8 cellular contexts compared by ENCODE assay signal in the genomic region with DNA sequence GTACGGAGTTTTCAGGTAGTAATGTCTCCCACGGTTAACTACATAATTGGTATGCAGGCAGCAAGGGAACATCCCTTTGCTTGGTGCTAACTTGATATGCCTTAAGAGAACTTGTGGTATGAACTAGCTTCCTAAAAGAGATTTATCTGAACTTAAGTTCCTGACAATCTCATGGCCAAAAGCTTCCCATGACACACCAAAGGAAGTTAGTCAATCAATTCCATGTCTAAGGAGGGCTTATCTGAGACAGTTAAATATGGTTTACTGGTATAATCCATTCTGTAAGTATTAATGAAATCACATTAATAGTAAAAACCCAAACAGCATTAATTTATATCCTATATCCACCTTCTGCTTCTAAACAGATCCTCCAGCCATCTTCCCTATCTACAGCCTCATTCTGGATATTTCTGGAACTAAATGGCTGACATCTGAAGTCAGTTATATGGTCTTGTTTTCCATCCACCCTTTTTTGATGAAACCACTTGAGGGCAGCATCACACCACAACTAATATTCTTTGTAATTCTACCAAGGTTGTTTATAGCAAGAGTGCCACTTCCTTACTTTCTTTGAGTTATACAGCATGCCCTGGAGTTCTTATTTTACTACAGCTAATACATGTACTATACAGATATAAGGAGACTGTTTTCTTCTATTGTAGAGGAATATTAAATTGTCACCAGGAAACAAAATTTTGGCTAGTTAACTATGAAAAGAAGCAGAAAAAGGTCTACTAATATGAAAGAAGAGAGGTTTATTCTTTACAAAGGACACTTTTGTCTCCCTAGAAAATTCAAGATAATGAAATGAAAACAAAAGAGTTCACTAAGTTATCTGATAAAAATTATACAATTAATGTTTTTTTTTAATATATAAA. TPM values are rescaled to one million over a fixed set of nuclear protein-coding genes. Genes with fewer than 3 reads are reported as not detected.
DNase-seq lines count a peak whose midpoint lies in the region; ATAC-seq, FAIRE-seq and TF ChIP-seq lines count a peak whose summit lies in the region.

No MANE protein-coding gene starts in this region.

- no peaks in the 10 kb centered on the region for H3K27me3 ChIP-seq in breast epithelium

- TF ChIP-seq POLR2A in breast epithelium (IDR thresholded peaks at IDR 0.05), result no peak

- TF ChIP-seq CTCF in breast epithelium (IDR thresholded peaks at IDR 0.05), result peak in 2 of 3 donors; percentile 66 to 77

- peak; percentile 100 for FAIRE-seq in islet of Langerhans (lab: Jason Lieb, UNC)

- H3K27ac ChIP-seq in breast epithelium, result no peak overlapping the region

- no peak overlapping the region for H3K4me3 ChIP-seq in breast epithelium

- intact Hi-C loops in breast epithelium (cut with DNase I; ENCODE audit: low total_unique reads), result loop anchor here (5.0 kb wide), 1 partner anchor 617 kb away; no protein-coding TSS in a partner anchor

- H3K4me1 ChIP-seq in breast epithelium, result no peaks in the 10 kb centered on the region

- H3K9me3 ChIP-seq in breast epithelium, result no peaks in the 10 kb centered on the region

- no peaks in the 10 kb centered on the region for H3K36me3 ChIP-seq in breast epithelium

- ATAC-seq in GM21529 (IDR thresholded peaks at IDR 0.05; ENCODE audit: unreplicated experiment) (peak; percentile 75), GM19328 (IDR thresholded peaks at IDR 0.05; ENCODE audit: unreplicated experiment) (no peak)

- peak; percentile 64 for DNase-seq in DMS114 treated with DMSO at 0.1 percent for 48 hours (lab: John Stamatoyannopoulos, UW; ENCODE audit: unreplicated experiment)
- peak; percentile 21 for DNase-seq in NCI-H1048 (lab: John Stamatoyannopoulos, UW)
- DNase-seq in SK-N-DZ (ENCODE audit: low spot score), result peak; percentile 67
- no peak for DNase-seq in breast epithelium (ENCODE audit: low spot score in 2 of 2)
- peak; percentile 21 to 51 for DNase-seq in stimulated activated CD4-positive, alpha-beta T cell treated with anti-CD3 and anti-CD28 coated beads, Interleukin-2, amount 100 ng/mL, for 48 hours

RNA-seq across cellular contexts. Expression of a gene that starts 34.7 kb away (rescaled TPM):
- polyA plus RNA-seq in SK-N-DZ (2014; cell fraction: cytosol; rRNA removed), result not detected in 2 replicates
- not detected in 2 replicates for polyA plus RNA-seq in SK-N-DZ (2014; cell fraction: nucleus; rRNA removed)
- under 1 TPM in 1 of 3 donors, not detected in 2; 0.33 TPM for total RNA-seq in breast epithelium

Comparison
In these comparisons a context has a peak if more than half of its experiments do, and no peak if none do; other contexts are left out.
1. DNase-seq: peak in DMS114 treated with DMSO at 0.1 percent for 48 hours (single experiment), NCI-H1048 (single experiment), SK-N-DZ (single experiment) and stimulated activated CD4-positive, alpha-beta T cell treated with anti-CD3 and anti-CD28 coated beads, Interleukin-2, amount 100 ng/mL, for 48 hours (2 of 2); none in breast epithelium (0 of 2).